Comparison of ENCODE assay signal across 16 cellular contexts in the genomic region with DNA sequence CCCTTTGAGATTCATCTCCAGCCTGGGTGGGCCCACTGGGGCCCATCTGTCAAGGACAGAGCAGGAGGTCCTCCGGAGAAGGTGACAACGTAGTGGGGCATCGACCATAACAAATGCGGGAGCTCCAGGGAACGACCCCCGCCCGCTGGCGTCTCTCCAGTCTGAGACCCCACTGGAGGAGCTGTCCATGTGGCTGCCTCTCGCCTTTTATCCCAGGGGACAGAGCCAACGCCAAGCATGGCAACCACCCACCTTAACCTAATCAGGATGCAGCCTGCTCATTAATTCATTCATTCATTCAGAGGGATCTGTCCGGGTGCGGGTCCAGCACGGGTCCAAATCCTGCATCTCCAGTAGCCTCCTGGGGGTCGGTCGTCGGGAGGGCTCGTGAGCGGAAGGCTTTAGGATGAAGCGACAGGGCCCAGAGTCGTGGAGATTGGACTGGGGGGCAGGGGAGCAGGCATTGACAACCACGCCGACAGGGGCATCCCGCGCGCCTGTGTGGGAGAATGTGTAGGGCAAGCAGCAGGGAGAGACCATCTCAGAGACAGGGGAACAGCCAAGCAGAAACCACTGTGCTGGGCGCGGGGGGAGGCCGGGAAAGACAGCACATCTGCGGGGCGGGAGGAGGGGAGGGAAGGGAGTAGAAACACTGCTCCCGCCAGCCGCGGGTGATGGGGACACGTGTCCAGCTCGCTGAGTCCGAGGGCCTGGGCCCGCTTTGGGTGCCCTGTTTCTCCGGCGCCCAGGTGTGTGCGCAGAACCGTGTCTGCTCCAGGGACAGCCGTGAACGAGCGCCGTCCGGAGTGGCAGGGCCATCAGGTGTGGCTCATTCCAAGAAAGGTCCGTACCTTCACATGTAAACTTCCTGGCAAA. TPM values are rescaled to one million over a fixed set of nuclear protein-coding genes. Genes with fewer than 3 reads are reported as not detected.
DNase-seq lines count a peak whose midpoint lies in the region; ATAC-seq and TF ChIP-seq lines count a peak whose summit lies in the region.
"Had no signal": no experiment of that assay in that cellular context is flagged by ENCODE, and none has a peak within 500 bp of the region (broad histone marks: within the 10 kb centered on the region; RNA-seq: fewer than 3 reads in every experiment).

No MANE protein-coding gene starts in this region.

- H3K4me3 Mint-ChIP-seq in T-helper 2 cell treated with Interferon-gamma antibody and Interleukin-4, amounts not matched to agents 5 μg/mL and 100 μg/mL, for 36 hours, result peak overlapping the region; percentile 34
- peak overlapping the region; percentile 16 for H3K4me3 Mint-ChIP-seq in activated T-helper 17 cell treated with anti-CD3 and anti-CD28 coated beads, Interleukin-2, amount 50 U/mL, for 72 hours

- no peak overlapping the region for H3K27ac Mint-ChIP-seq in T-helper 2 cell treated with Interferon-gamma antibody and Interleukin-4, amounts not matched to agents 5 μg/mL and 100 μg/mL, for 36 hours
- H3K27ac Mint-ChIP-seq in activated T-helper 17 cell treated with anti-CD3 and anti-CD28 coated beads, Interleukin-2, amount 50 U/mL, for 72 hours, result no peak overlapping the region

- H3K36me3 ChIP-seq in iPS-20b (ENCODE audit: insufficient read depth, low read depth, low read length) (no peaks in the 10 kb centered on the region), osteoblast (ENCODE audit: insufficient read depth, low read length) (no peaks in the 10 kb centered on the region), SJCRH30 (no peaks in the 10 kb centered on the region)
- H3K36me3 ChIP-seq: gastroesophageal sphincter had no signal

- peaks cover 11% of the 10 kb centered on the region for H3K27me3 Mint-ChIP-seq in T-helper 2 cell treated with Interferon-gamma antibody and Interleukin-4, amounts not matched to agents 5 μg/mL and 100 μg/mL, for 36 hours (ENCODE audit: low read depth)
- H3K27me3 Mint-ChIP-seq in activated T-helper 17 cell treated with anti-CD3 and anti-CD28 coated beads, Interleukin-2, amount 50 U/mL, for 72 hours, result peaks cover 8% of the 10 kb centered on the region

- H2AFZ ChIP-seq in osteoblast (ENCODE audit: low read length), result no peak overlapping the region
- H2AFZ ChIP-seq: GM23248 had no signal

- DNase-seq in T-helper 2 cell treated with Interferon-gamma antibody and Interleukin-4, amounts not matched to agents 5 μg/mL and 100 μg/mL, for 36 hours (ENCODE audit: low spot score), result no peak
- no peak for DNase-seq in T-helper 2 cell
- peak; percentile 21 for DNase-seq in osteoblast (ENCODE audit: insufficient read length, low spot score, missing footprints)
- no peak for DNase-seq in SJCRH30
- DNase-seq in NCI-H82 (lab: John Stamatoyannopoulos, UW), result no peak
- DNase-seq in HEK293T (ENCODE audit: extremely low spot score), result no peak
- DNase-seq: 8988T; activated CD4-positive, alpha-beta T cell treated with anti-CD3 and anti-CD28 coated beads, Interleukin-2, amount 50 U/mL, for 4 hours; GDM1; GM23248; Karpas-422; NCI-H1694; NCI-H524 treated with DMSO at 0.1 percent for 48 hours had no signal

- H3K4me2 ChIP-seq in osteoblast (ENCODE audit: insufficient read depth, low read length), result no peak overlapping the region

- no peaks in the 10 kb centered on the region for H3K79me2 ChIP-seq in osteoblast (ENCODE audit: insufficient read depth, low read length)

- H3K9ac ChIP-seq in iPS-20b (ENCODE audit: low read depth, low read length), result no peak overlapping the region
- H3K9ac ChIP-seq: GM23248 had no signal

- H3K27ac ChIP-seq in iPS-20b (ENCODE audit: low read length) (no peak overlapping the region), osteoblast (ENCODE audit: low read depth, low read length) (no peak overlapping the region), SJCRH30 (no peak overlapping the region)
- H3K27ac ChIP-seq: gastroesophageal sphincter, GM23248 had no signal

- H3K36me3 Mint-ChIP-seq in T-helper 2 cell treated with Interferon-gamma antibody and Interleukin-4, amounts not matched to agents 5 μg/mL and 100 μg/mL, for 36 hours (ENCODE audit: low read depth), result peaks cover 16% of the 10 kb centered on the region
- no peaks in the 10 kb centered on the region for H3K36me3 Mint-ChIP-seq in activated T-helper 17 cell treated with anti-CD3 and anti-CD28 coated beads, Interleukin-2, amount 50 U/mL, for 72 hours (ENCODE audit: low read depth)

- TF ChIP-seq CTCF in osteoblast (IDR thresholded peaks at IDR 0.05; ENCODE audit: extremely low read depth, low read depth, low read length), result no peak

- CTCF ChIA-PET in HEK293T (lab: Yijun Ruan, JAX), result no interaction called here

- H3K27me3 ChIP-seq in iPS-20b (ENCODE audit: insufficient read depth, low read length) (peaks cover 85% of the 10 kb centered on the region), osteoblast (ENCODE audit: insufficient read depth, low read length) (no peaks in the 10 kb centered on the region), SJCRH30 (peaks cover 8% of the 10 kb centered on the region; the same call in 1 of the 2 replicates)
- H3K27me3 ChIP-seq: gastroesophageal sphincter had no signal

- POLR2A ChIA-PET in HEK293T (lab: Yijun Ruan, JAX), result no interaction called here

- H3K9me3 ChIP-seq in iPS-20b (ENCODE audit: insufficient read depth, low read depth, low read length), result peaks cover 5% of the 10 kb centered on the region
- H3K9me3 ChIP-seq in osteoblast (ENCODE audit: low read depth, low read length), result no peaks in the 10 kb centered on the region
- peaks cover 5% of the 10 kb centered on the region for H3K9me3 ChIP-seq in SJCRH30 (replicated peaks)
- H3K9me3 ChIP-seq: gastroesophageal sphincter had no signal

- H3K4me1 ChIP-seq in iPS-20b (ENCODE audit: insufficient read depth, low read length) (no peaks in the 10 kb centered on the region; the same call in 1 of the 2 replicates), osteoblast (ENCODE audit: insufficient read depth, low read length) (peaks cover 11% of the 10 kb centered on the region), SJCRH30 (no peaks in the 10 kb centered on the region)

- ATAC-seq in activated T-helper 17 cell treated with anti-CD3 and anti-CD28 coated beads, Interleukin-2, amount 50 U/mL, for 72 hours (replicated peaks), result no peak
- ATAC-seq: gastroesophageal sphincter had no signal

- peak overlapping the region; percentile 50 for H3K4me3 ChIP-seq in iPS-20b (ENCODE audit: low read length)
- no peak overlapping the region for H3K4me3 ChIP-seq in osteoblast (ENCODE audit: insufficient read depth, low read length)
- H3K4me3 ChIP-seq in SJCRH30, result no peak overlapping the region

- H3K9me3 Mint-ChIP-seq in T-helper 2 cell treated with Interferon-gamma antibody and Interleukin-4, amounts not matched to agents 5 μg/mL and 100 μg/mL, for 36 hours, result no peaks in the 10 kb centered on the region
- H3K9me3 Mint-ChIP-seq in activated T-helper 17 cell treated with anti-CD3 and anti-CD28 coated beads, Interleukin-2, amount 50 U/mL, for 72 hours, result no peaks in the 10 kb centered on the region

- H4K20me1 ChIP-seq in osteoblast (ENCODE audit: insufficient read depth, low read length), result no peaks in the 10 kb centered on the region

- H3K4me1 Mint-ChIP-seq in T-helper 2 cell treated with Interferon-gamma antibody and Interleukin-4, amounts not matched to agents 5 μg/mL and 100 μg/mL, for 36 hours (ENCODE audit: low read depth), result peaks cover 11% of the 10 kb centered on the region
- H3K4me1 Mint-ChIP-seq in activated T-helper 17 cell treated with anti-CD3 and anti-CD28 coated beads, Interleukin-2, amount 50 U/mL, for 72 hours, result no peaks in the 10 kb centered on the region

TF ChIP-seq in HEK293T, 16 proteins besides CTCF, POLR2A, EP300 and RAD21:
- no peak for TF ChIP-seq TARDBP (IDR thresholded peaks at IDR 0.05)
- no peak for TF ChIP-seq SP1 (IDR thresholded peaks at IDR 0.05)
- TF ChIP-seq FOXM1 (IDR thresholded peaks at IDR 0.05; ENCODE audit: borderline replicate concordance), result no peak
- TF ChIP-seq ZNF384 (IDR thresholded peaks at IDR 0.05), result no peak
- no peak for TF ChIP-seq FOXA1 (IDR thresholded peaks at IDR 0.05)
- TF ChIP-seq LEF1 (IDR thresholded peaks at IDR 0.05; ENCODE audit: borderline replicate concordance), result no peak
- no peak for TF ChIP-seq ARNT (IDR thresholded peaks at IDR 0.05)
- TF ChIP-seq NFRKB (IDR thresholded peaks at IDR 0.05), result no peak
- no peak for TF ChIP-seq HDGF (IDR thresholded peaks at IDR 0.05; ENCODE audit: borderline replicate concordance)
- TF ChIP-seq ELF4 (IDR thresholded peaks at IDR 0.05), result no peak
- TF ChIP-seq L3MBTL2 (conservative IDR thresholded peaks at IDR 0.05), result no peak

RNA-seq across cellular contexts. Expression of gene PIGZ, which starts 1.9 kb away (rescaled TPM):
- total RNA-seq in activated T-helper 17 cell treated with anti-CD3 and anti-CD28 coated beads, Interleukin-2, amount 50 U/mL, for 72 hours, result under 1 TPM; 0.78 to 0.82 TPM
- total RNA-seq in osteoblast, result 2.9 and 4.0 TPM in 2 replicates
- total RNA-seq in SJCRH30 (2014; rRNA removed; shearing (Covaris generic)), result 0.05 and 0.06 TPM in 2 replicates

RNA-seq across cellular contexts. Expression of gene NCBP2, which starts 24.4 kb away (rescaled TPM):
- total RNA-seq in activated T-helper 17 cell treated with anti-CD3 and anti-CD28 coated beads, Interleukin-2, amount 50 U/mL, for 72 hours, result 10 to 100 TPM; 68.1 to 89.0 TPM
- total RNA-seq in osteoblast, result 43.1 and 43.9 TPM in 2 replicates
- 102 TPM in 2 replicates for total RNA-seq in SJCRH30 (2014; rRNA removed; shearing (Covaris generic))
